20 cellular contexts compared by ENCODE assay signal in the genomic region with DNA sequence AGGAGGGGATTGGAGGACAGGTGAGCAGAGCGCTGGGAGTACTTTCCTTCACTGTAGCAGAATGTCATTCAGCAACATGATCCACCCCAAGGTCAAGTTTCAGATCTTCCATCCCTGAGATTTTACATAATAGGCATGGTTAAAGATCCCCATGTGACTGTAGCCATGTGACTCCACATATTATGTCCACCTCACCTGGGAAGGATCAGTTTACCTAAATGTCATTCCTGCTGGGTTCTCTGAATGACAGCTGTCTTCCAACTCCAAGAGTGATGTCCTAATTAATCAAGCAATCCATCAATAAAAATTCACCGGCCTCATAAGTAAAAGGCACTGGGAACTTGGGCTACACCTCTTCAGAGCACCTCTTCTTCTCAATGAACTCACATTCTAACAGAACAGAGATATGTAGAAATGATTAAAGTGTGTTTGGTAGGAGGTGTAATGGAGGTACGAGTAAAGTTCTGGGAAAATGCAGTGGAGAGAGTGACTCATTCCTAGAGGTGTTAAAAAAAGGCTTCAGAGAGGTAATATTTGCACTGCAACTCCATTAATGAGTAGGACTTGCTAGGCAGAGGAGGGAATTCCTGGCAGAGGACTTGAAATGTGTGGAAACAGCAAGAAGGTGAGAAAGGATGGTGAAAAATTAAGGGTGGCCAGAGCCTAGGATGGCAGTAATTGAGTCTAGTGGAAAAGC. TPM values are rescaled to one million over a fixed set of nuclear protein-coding genes. Genes with fewer than 3 reads are reported as not detected.
DNase-seq lines count a peak whose midpoint lies in the region; ATAC-seq and TF ChIP-seq lines count a peak whose summit lies in the region.
"Had no signal": no experiment of that assay in that cellular context is flagged by ENCODE, and none has a peak within 500 bp of the region (broad histone marks: within the 10 kb centered on the region; RNA-seq: fewer than 3 reads in every experiment).

No MANE protein-coding gene starts in this region.

- peak; percentile 44 for DNase-seq in activated naive CD4-positive, alpha-beta T cell treated with anti-CD3 and anti-CD28 coated beads for 36 hours
- DNase-seq in activated naive CD4-positive, alpha-beta T cell treated with anti-CD3 and anti-CD28 coated beads, Interleukin-2, amount 50 U/mL, for 16 hours = no peak
- DNase-seq in OCI-M1 (lab: John Stamatoyannopoulos, UW) = peak; percentile 30
- peak; percentile 54 for DNase-seq in epithelial cell of esophagus (ENCODE audit: low read depth)
- no peak for DNase-seq in stimulated activated naive CD8-positive, alpha-beta T cell treated with anti-CD3 and anti-CD28 coated beads, Interleukin-15, Interleukin-2, amounts not matched to agents 100 U/mL and 50 U/mL, for 24 hours
- no peak for DNase-seq in NCI-H69 (lab: John Stamatoyannopoulos, UW)
- no peak for DNase-seq in NCI-H1105 treated with DMSO at 0.1 percent for 48 hours (lab: John Stamatoyannopoulos, UW)
- DNase-seq: CD8-positive, alpha-beta T cell; DMS79 treated with DMSO at 0.1 percent for 48 hours; H7; NCI-H146; NCI-H446; stimulated activated CD4-positive, alpha-beta T cell treated with anti-CD3 and anti-CD28 coated beads, Interleukin-4, amount 100 ng/mL, for 4 hours; SW 1271 had no signal

- H3K27ac Mint-ChIP-seq in activated naive CD4-positive, alpha-beta T cell treated with anti-CD3 and anti-CD28 coated beads for 36 hours = peak overlapping the region; percentile 68
- H3K27ac Mint-ChIP-seq: CD8-positive, alpha-beta T cell; dendritic cell treated with granulocyte-macrophage colony-stimulating factor and Interleukin-4, amounts not matched to agents 40 ng/mL and 50 ng/mL, for 4 days; neural progenitor cell; progenitor cell of endocrine pancreas had no signal

- H3K9me3 Mint-ChIP-seq in activated naive CD4-positive, alpha-beta T cell treated with anti-CD3 and anti-CD28 coated beads for 36 hours = no peaks in the 10 kb centered on the region
- H3K9me3 Mint-ChIP-seq: CD8-positive, alpha-beta T cell; dendritic cell treated with granulocyte-macrophage colony-stimulating factor and Interleukin-4, amounts not matched to agents 40 ng/mL and 50 ng/mL, for 4 days; neural progenitor cell had no signal

- H3K4me3 ChIP-seq in epithelial cell of esophagus (ENCODE audit: low read length) = no peak overlapping the region
- H3K4me3 ChIP-seq: adrenal gland, breast epithelium, neural progenitor cell, smooth muscle cell had no signal

- peaks cover 26% of the 10 kb centered on the region for H3K27me3 Mint-ChIP-seq in activated naive CD4-positive, alpha-beta T cell treated with anti-CD3 and anti-CD28 coated beads for 36 hours (ENCODE audit: low read depth)

- no peaks in the 10 kb centered on the region for H3K36me3 Mint-ChIP-seq in activated naive CD4-positive, alpha-beta T cell treated with anti-CD3 and anti-CD28 coated beads for 36 hours (ENCODE audit: low read depth)
- H3K36me3 Mint-ChIP-seq: CD8-positive, alpha-beta T cell; neural progenitor cell had no signal

- ATAC-seq in stimulated activated naive CD8-positive, alpha-beta T cell treated with anti-CD3 and anti-CD28 coated beads, Interleukin-15, Interleukin-2, amounts not matched to agents 100 U/mL and 50 U/mL, for 24 hours = peak; percentile 64
- ATAC-seq: CD8-positive, alpha-beta T cell had no signal

- peak overlapping the region; percentile 44 for H3K4me3 Mint-ChIP-seq in activated naive CD4-positive, alpha-beta T cell treated with anti-CD3 and anti-CD28 coated beads for 36 hours
- H3K4me3 Mint-ChIP-seq: CD8-positive, alpha-beta T cell; dendritic cell treated with granulocyte-macrophage colony-stimulating factor and Interleukin-4, amounts not matched to agents 40 ng/mL and 50 ng/mL, for 4 days had no signal

- H3K4me1 Mint-ChIP-seq in activated naive CD4-positive, alpha-beta T cell treated with anti-CD3 and anti-CD28 coated beads for 36 hours (ENCODE audit: low read depth) = peaks cover 43% of the 10 kb centered on the region

- CTCF ChIA-PET in activated naive CD4-positive, alpha-beta T cell treated with anti-CD3 and anti-CD28 coated beads for 36 hours (lab: Charles Lee) = interaction anchor here (0.7 to 8.7 kb wide), 37 partner anchors 9 to 254 kb away, joined by 3 to 133 read pairs (median 15); a partner anchor contains a TSS

- no peak for TF ChIP-seq CTCF in epithelial cell of esophagus (IDR thresholded peaks at IDR 0.05; ENCODE audit: insufficient read depth, low read depth, low read length, missing control alignments)

- intact Hi-C loops in activated naive CD4-positive, alpha-beta T cell treated with anti-CD3 and anti-CD28 coated beads for 36 hours (cut with micrococcal nuclease) = loop anchor here (1.0 kb wide), 2 partner anchors 23 to 141 kb away; no protein-coding TSS in a partner anchor

RNA-seq across cellular contexts. Expression of a gene that starts 22.2 kb away (rescaled TPM):
- total RNA-seq in activated naive CD4-positive, alpha-beta T cell treated with anti-CD3 and anti-CD28 coated beads for 36 hours = 10 to 100 TPM; 83.4 to 85.3 TPM

RNA-seq across cellular contexts. Expression of a gene that starts 27.2 kb away (rescaled TPM):
- 1 to 10 TPM; 6.5 to 6.7 TPM for total RNA-seq in activated naive CD4-positive, alpha-beta T cell treated with anti-CD3 and anti-CD28 coated beads for 36 hours

RNA-seq across cellular contexts. Expression of a gene that starts 50.3 kb away (rescaled TPM):
- 100 to 1,000 TPM; 116 to 122 TPM for total RNA-seq in activated naive CD4-positive, alpha-beta T cell treated with anti-CD3 and anti-CD28 coated beads for 36 hours

Comparison
In these comparisons a context has a peak if more than half of its experiments do, and no peak if none do; other contexts are left out.
1. DNase-seq: peak in activated naive CD4-positive, alpha-beta T cell treated with anti-CD3 and anti-CD28 coated beads for 36 hours (single experiment), OCI-M1 (single experiment) and epithelial cell of esophagus (single experiment); none in activated naive CD4-positive, alpha-beta T cell treated with anti-CD3 and anti-CD28 coated beads, Interleukin-2, amount 50 U/mL, for 16 hours (single experiment), stimulated activated naive CD8-positive, alpha-beta T cell treated with anti-CD3 and anti-CD28 coated beads, Interleukin-15, Interleukin-2, amounts not matched to agents 100 U/mL and 50 U/mL, for 24 hours (single experiment), NCI-H69 (single experiment) and NCI-H1105 treated with DMSO at 0.1 percent for 48 hours (single experiment).